In genomic region chr1:17460265-17460664, GRCh38 we compare ENCODE assay signal across 21 cellular contexts. TPM values are rescaled to one million over a fixed set of nuclear protein-coding genes. Genes with fewer than 3 reads are reported as not detected.
DNase-seq lines count a peak whose midpoint lies in the region; FAIRE-seq and TF ChIP-seq lines count a peak whose summit lies in the region.
"Had no signal": no experiment of that assay in that cellular context is flagged by ENCODE, and none has a peak within 500 bp of the region (broad histone marks: within the 10 kb centered on the region; RNA-seq: fewer than 3 reads in every experiment).

No MANE protein-coding gene starts in this region.

- no peak for TF ChIP-seq POLR2A in suprapubic skin (IDR thresholded peaks at IDR 0.05)

- H3K27ac ChIP-seq in suprapubic skin (peak overlapping the region; percentile 75), kidney (ENCODE audit: low read depth in 2 of 2, low read length in 2 of 2) (no peak overlapping the region)
- H3K27ac ChIP-seq: BLaER1, brain microvascular endothelial cell, KMS-11, pancreas, right lobe of liver, thoracic aorta had no signal

- 47% methylated on average over 7 of the region's 9 CpGs for WGBS in suprapubic skin

- no peak overlapping the region for H3K9ac ChIP-seq in kidney (ENCODE audit: low read length in 2 of 2)
- H3K9ac ChIP-seq: BLaER1, KMS-11 had no signal

- TF ChIP-seq CTCF in bronchial epithelial cell (IDR thresholded peaks at IDR 0.05; ENCODE audit: insufficient read depth, low read length, severe bottlenecking) (no peak), suprapubic skin (IDR thresholded peaks at IDR 0.05) (no peak), kidney (IDR thresholded peaks at IDR 0.05; ENCODE audit: borderline replicate concordance, extremely low read depth, insufficient read depth) (no peak)

- H3K4me1 ChIP-seq in suprapubic skin: peaks cover 5% of the 10 kb centered on the region
- no peaks in the 10 kb centered on the region for H3K4me1 ChIP-seq in kidney (ENCODE audit: control insufficient read depth in 1 of 2, insufficient read depth in 1 of 2, low read depth in 1 of 2, low read length in 2 of 2)
- H3K4me1 ChIP-seq: BLaER1, pancreas had no signal

- intact Hi-C loops in kidney (cut with DNase I): no loop called here

- no peak for TF ChIP-seq EP300 in suprapubic skin (IDR thresholded peaks at IDR 0.05)

- H3K36me3 ChIP-seq in bronchial epithelial cell (ENCODE audit: control insufficient read depth, insufficient read depth, low read length) (no peaks in the 10 kb centered on the region), suprapubic skin (no peaks in the 10 kb centered on the region), kidney (ENCODE audit: control insufficient read depth in 1 of 2, insufficient read depth in 2 of 2, low read length in 2 of 2) (no peaks in the 10 kb centered on the region)
- H3K36me3 ChIP-seq: BLaER1, brain microvascular endothelial cell, pancreas, right lobe of liver, thoracic aorta had no signal

- DNase-seq in EH (ENCODE audit: low read depth) (peak; percentile 18), NCI-H226 (peak; percentile 92), bronchial epithelial cell (ENCODE audit: low read depth) (peak; percentile 99), suprapubic skin (ENCODE audit: low spot score in 2 of 2) (no peak), middle frontal gyrus (ENCODE audit: extremely low spot score, low spot score) (no peak), kidney (no peak), NOMO-1 treated with dmso at 0.1 percent for 144 hours (lab: John Stamatoyannopoulos, UW; ENCODE audit: unreplicated experiment) (no peak)
- DNase-seq: activated CD4-positive, alpha-beta T cell treated with anti-CD3 and anti-CD28 coated beads for 36 hours; brain microvascular endothelial cell; cortex of kidney; hippocampal formation; kidney glomerular epithelial cell; naive thymus-derived CD4-positive, alpha-beta T cell; NCI-H2171; pancreas; right lobe of liver; SW 1271 had no signal

- H3K4me3 ChIP-seq in bronchial epithelial cell (ENCODE audit: low read depth, low read length) (no peak overlapping the region), suprapubic skin (no peak overlapping the region), kidney (ENCODE audit: low read length in 2 of 2) (no peak overlapping the region)
- H3K4me3 ChIP-seq: BLaER1, pancreas, right lobe of liver, thoracic aorta had no signal

- FAIRE-seq in bronchial epithelial cell (lab: Jason Lieb, UNC): peak; percentile 98
- FAIRE-seq in kidney (lab: Jason Lieb, UNC): no peak
- FAIRE-seq: endometrium, pancreas had no signal

- no peaks in the 10 kb centered on the region for H3K9me3 ChIP-seq in suprapubic skin
- H3K9me3 ChIP-seq in kidney (ENCODE audit: control insufficient read depth in 1 of 2, low read length in 2 of 2): no peaks in the 10 kb centered on the region
- H3K9me3 ChIP-seq: BLaER1, pancreas, right lobe of liver, thoracic aorta had no signal

- H3K27me3 ChIP-seq in bronchial epithelial cell (ENCODE audit: control insufficient read depth, insufficient read depth, low read length) (no peaks in the 10 kb centered on the region), suprapubic skin (no peaks in the 10 kb centered on the region)
- H3K27me3 ChIP-seq: BLaER1, brain microvascular endothelial cell, pancreas, right lobe of liver had no signal

RNA-seq across cellular contexts. Expression of gene RCC2, which starts 20.8 kb away (rescaled TPM):
- 135 and 152 TPM in 2 replicates for total RNA-seq in bronchial epithelial cell
- total RNA-seq in suprapubic skin: 10 to 100 TPM; 68.7 to 86.3 (median 74.5) TPM
- total RNA-seq in kidney: 46.8 TPM
- polyA plus RNA-seq in kidney (ENCODE audit: insufficient read depth, low read depth, low replicate concordance): 16.1 TPM

Comparison
In these comparisons a context has a peak if more than half of its experiments do, and no peak if none do; other contexts are left out.
1. DNase-seq: peak in EH (single experiment), NCI-H226 (single experiment) and bronchial epithelial cell (single experiment); none in suprapubic skin (0 of 2), middle frontal gyrus (single experiment), kidney (single experiment) and NOMO-1 treated with dmso at 0.1 percent for 144 hours (single experiment).